11 cellular contexts compared by ENCODE assay signal in genomic region chr6:158170656-158171081, GRCh38. TPM values are rescaled to one million over a fixed set of nuclear protein-coding genes. Genes with fewer than 3 reads are reported as not detected.
DNase-seq lines count a peak whose midpoint lies in the region; ATAC-seq and TF ChIP-seq lines count a peak whose summit lies in the region.
"Had no signal": no experiment of that assay in that cellular context is flagged by ENCODE, and none has a peak within 500 bp of the region (broad histone marks: within the 10 kb centered on the region; RNA-seq: fewer than 3 reads in every experiment).

No MANE protein-coding gene starts in this region.

- H3K27me3 ChIP-seq in CD4-positive, alpha-beta memory T cell (ENCODE audit: insufficient read depth, low read length), result no peaks in the 10 kb centered on the region

- H3K36me3 Mint-ChIP-seq in mesothelial cell of epicardium (peaks cover 13% of the 10 kb centered on the region), natural killer cell (no peaks in the 10 kb centered on the region)
- H3K36me3 Mint-ChIP-seq in CD4-positive, alpha-beta memory T cell, result peaks cover 20 to 29% of the 10 kb centered on the region in 2 donors

- DNase-seq in AG08396 (ENCODE audit: low spot score) (peak; percentile 59), NCI-H226 (peak; percentile 77), coronary artery (ENCODE audit: low spot score) (no peak), mesothelial cell of epicardium (ENCODE audit: low spot score in 2 of 2, unreplicated experiment in 2 of 2) (no peak), H4 (ENCODE audit: low spot score) (no peak), natural killer cell (no peak), NCI-H2107 (lab: John Stamatoyannopoulos, UW) (no peak)
- no peak for DNase-seq in CD4-positive, alpha-beta memory T cell
- DNase-seq: activated naive CD4-positive, alpha-beta T cell treated with anti-CD3 and anti-CD28 coated beads for 36 hours; stimulated activated CD4-positive, alpha-beta T cell treated with anti-CD3 and anti-CD28 coated beads, Interleukin-4, amount 100 ng/mL, for 24 hours had no signal

- CTCF ChIA-PET in CD4-positive, alpha-beta memory T cell (lab: Charles Lee; ENCODE audit: partially characterized antibody), result no interaction called here

- H3K4me1 Mint-ChIP-seq in mesothelial cell of epicardium, result peaks cover 14% of the 10 kb centered on the region
- H3K4me1 Mint-ChIP-seq in natural killer cell, result peaks cover 10 to 13% of the 10 kb centered on the region in 2 donors
- H3K4me1 Mint-ChIP-seq in CD4-positive, alpha-beta memory T cell, result peaks cover 10 to 23% (median 19%) of the 10 kb centered on the region in 4 donors

- H3K27ac ChIP-seq in coronary artery, result peak overlapping the region; percentile 41 to 84
- no peak overlapping the region for H3K27ac ChIP-seq in CD4-positive, alpha-beta memory T cell (ENCODE audit: low read depth, low read length)

- H3K4me3 ChIP-seq in coronary artery, result peak overlapping the region; percentile 40
- no peak overlapping the region for H3K4me3 ChIP-seq in CD4-positive, alpha-beta memory T cell (ENCODE audit: low read length in 2 of 2)

- no peak for ATAC-seq in natural killer cell

- H3K4me3 Mint-ChIP-seq in mesothelial cell of epicardium (no peak overlapping the region), natural killer cell (no peak overlapping the region)
- H3K4me3 Mint-ChIP-seq in CD4-positive, alpha-beta memory T cell, result no peak overlapping the region
- H3K4me3 Mint-ChIP-seq: activated naive CD4-positive, alpha-beta T cell treated with anti-CD3 and anti-CD28 coated beads for 36 hours; T-helper 1 cell treated with Interleukin-12 subunit alpha and Interleukin-12 subunit beta and Interleukin-4 antibody, amounts not matched to agents 30 μg/mL and 1 μg/mL, for 36 hours had no signal

- H3K36me3 ChIP-seq in CD4-positive, alpha-beta memory T cell (ENCODE audit: insufficient read depth, low read length), result no peaks in the 10 kb centered on the region

- H3K27ac Mint-ChIP-seq in mesothelial cell of epicardium (peak overlapping the region; percentile 21), natural killer cell (no peak overlapping the region)
- H3K27ac Mint-ChIP-seq in CD4-positive, alpha-beta memory T cell, result no peak overlapping the region
- H3K27ac Mint-ChIP-seq: activated naive CD4-positive, alpha-beta T cell treated with anti-CD3 and anti-CD28 coated beads for 36 hours; T-helper 1 cell treated with Interleukin-12 subunit alpha and Interleukin-12 subunit beta and Interleukin-4 antibody, amounts not matched to agents 30 μg/mL and 1 μg/mL, for 36 hours had no signal

- peaks cover 17% of the 10 kb centered on the region for H3K4me1 ChIP-seq in CD4-positive, alpha-beta memory T cell (ENCODE audit: insufficient read depth, low read length)

- POLR2A ChIA-PET in CD4-positive, alpha-beta memory T cell (lab: Charles Lee; ENCODE audit: partially characterized antibody), result no interaction called here

- no peaks in the 10 kb centered on the region for H3K9me3 ChIP-seq in CD4-positive, alpha-beta memory T cell (ENCODE audit: control insufficient read depth in 1 of 2, low read length in 2 of 2)

- TF ChIP-seq CTCF in coronary artery (IDR thresholded peaks at IDR 0.05) (no peak), mesothelial cell of epicardium (IDR thresholded peaks at IDR 0.05; ENCODE audit: unreplicated experiment) (no peak), natural killer cell (IDR thresholded peaks at IDR 0.05) (no peak)

- H3K27me3 Mint-ChIP-seq in mesothelial cell of epicardium (ENCODE audit: low read depth), result no peaks in the 10 kb centered on the region
- peaks cover 0 to 3% of the 10 kb centered on the region in 2 donors for H3K27me3 Mint-ChIP-seq in natural killer cell (ENCODE audit: low read depth in 2 of 2)
- H3K27me3 Mint-ChIP-seq in CD4-positive, alpha-beta memory T cell, result no peaks in the 10 kb centered on the region

- H3K9me3 Mint-ChIP-seq in mesothelial cell of epicardium (no peaks in the 10 kb centered on the region), natural killer cell (no peaks in the 10 kb centered on the region)
- no peaks in the 10 kb centered on the region for H3K9me3 Mint-ChIP-seq in CD4-positive, alpha-beta memory T cell
- H3K9me3 Mint-ChIP-seq: activated naive CD4-positive, alpha-beta T cell treated with anti-CD3 and anti-CD28 coated beads for 36 hours; T-helper 1 cell treated with Interleukin-12 subunit alpha and Interleukin-12 subunit beta and Interleukin-4 antibody, amounts not matched to agents 30 μg/mL and 1 μg/mL, for 36 hours had no signal

- intact Hi-C loops in natural killer cell (cut with micrococcal nuclease), result no loop called here
- intact Hi-C loops in CD4-positive, alpha-beta memory T cell (cut with micrococcal nuclease), result no loop called here

RNA-seq across cellular contexts. Expression of gene GTF2H5, which starts 2.5 kb away (rescaled TPM):
- total RNA-seq in mesothelial cell of epicardium (25.7 to 28.8 TPM (median 26.1 TPM) in 3 replicates), natural killer cell (1 to 10 TPM; 5.6 to 9.2 (median 8.1) TPM)
- 5.7 and 7.8 TPM in 2 replicates for total RNA-seq in H4 (2014; rRNA removed; shearing (Covaris generic))
- total RNA-seq in CD4-positive, alpha-beta memory T cell, result 10 to 100 TPM; 11.3 to 12.2 TPM
- polyA plus RNA-seq in CD4-positive, alpha-beta memory T cell, result 10 to 100 TPM; 25.2 to 25.7 TPM

RNA-seq across cellular contexts. Expression of gene SERAC1, which starts 2.6 kb away (rescaled TPM):
- 9.8 to 10.4 TPM (median 9.8 TPM) in 3 replicates for total RNA-seq in mesothelial cell of epicardium
- 0.78 and 3.5 TPM in 2 replicates for total RNA-seq in H4 (2014; rRNA removed; shearing (Covaris generic))
- 1 to 10 TPM; 2.1 to 3.0 (median 2.3) TPM for total RNA-seq in natural killer cell
- 1 to 10 TPM; 4.9 to 5.5 TPM for total RNA-seq in CD4-positive, alpha-beta memory T cell
- 1 to 10 TPM; 1.7 to 3.1 TPM for polyA plus RNA-seq in CD4-positive, alpha-beta memory T cell

Comparison
In these comparisons a context has a peak if more than half of its experiments do, and no peak if none do; other contexts are left out.
1. DNase-seq: peak in AG08396 (single experiment) and NCI-H226 (single experiment); none in coronary artery (single experiment), mesothelial cell of epicardium (0 of 2), H4 (single experiment), natural killer cell (single experiment), NCI-H2107 (single experiment) and CD4-positive, alpha-beta memory T cell (0 of 5).